ENCODE assay signal across 18 cellular contexts in genomic region chr10:119222966-119223386, GRCh38. TPM values are rescaled to one million over a fixed set of nuclear protein-coding genes. Genes with fewer than 3 reads are reported as not detected.
DNase-seq lines count a peak whose midpoint lies in the region; ATAC-seq, FAIRE-seq and TF ChIP-seq lines count a peak whose summit lies in the region.
"Had no signal": no experiment of that assay in that cellular context is flagged by ENCODE, and none has a peak within 500 bp of the region (broad histone marks: within the 10 kb centered on the region; RNA-seq: fewer than 3 reads in every experiment).

No MANE protein-coding gene starts in this region.

- in situ Hi-C loops in G401 (cut with HindIII; ENCODE audit: low sequenced_read_pairs) = loop anchor here (10.0 kb wide), 1 partner anchor 52 kb away; no protein-coding TSS in a partner anchor

- no peak for ATAC-seq in HG03439 (IDR thresholded peaks at IDR 0.05; ENCODE audit: unreplicated experiment)
- no peak for ATAC-seq in activated CD8-positive, alpha-beta T cell treated with anti-CD3 and anti-CD28 coated beads, Interleukin-2, amount 10 ng/mL, durations not matched to agents 7 days and 5 days

- H3K36me3 ChIP-seq in esophagus muscularis mucosa (no peaks in the 10 kb centered on the region), small intestine (ENCODE audit: control insufficient read depth in 2 of 2, insufficient read depth in 2 of 2, low read length in 2 of 2) (no peaks in the 10 kb centered on the region)
- H3K36me3 ChIP-seq: neutrophil had no signal

- 58% methylated on average over 9 of the region's 9 CpGs for WGBS in esophagus muscularis mucosa
- 10 to 51% (median 43%) methylated on average over 7 to 9 of the region's 9 CpGs for WGBS in small intestine, 3 donors

- TF ChIP-seq CTCF in esophagus muscularis mucosa (IDR thresholded peaks at IDR 0.05) (no peak), mesothelial cell of epicardium (IDR thresholded peaks at IDR 0.05; ENCODE audit: unreplicated experiment) (no peak)

- H3K9me3 Mint-ChIP-seq in mesothelial cell of epicardium = no peaks in the 10 kb centered on the region
- H3K9me3 Mint-ChIP-seq in activated CD8-positive, alpha-beta T cell treated with anti-CD3 and anti-CD28 coated beads, Interleukin-2, amount 10 ng/mL, durations not matched to agents 7 days and 5 days (ENCODE audit: insufficient read depth) = no peaks in the 10 kb centered on the region
- H3K9me3 Mint-ChIP-seq: activated naive CD8-positive, alpha-beta T cell treated with anti-CD3 and anti-CD28 coated beads, Interleukin-2, amount 10 ng/mL, durations not matched to agents 7 days and 5 days; CD4-positive, CD25-positive, alpha-beta regulatory T cell had no signal

- peaks cover 66 to 94% (median 86%) of the 10 kb centered on the region in 4 donors for H3K4me1 ChIP-seq in esophagus muscularis mucosa
- H3K4me1 ChIP-seq in small intestine (ENCODE audit: control insufficient read depth in 2 of 2, insufficient read depth in 1 of 2, low read depth in 1 of 2, low read length in 1 of 2) = peaks cover 6 to 23% of the 10 kb centered on the region in 2 donors

- FAIRE-seq in small intestine (lab: Jason Lieb, UNC) = no peak
- FAIRE-seq: A549 had no signal

- POLR2A ChIA-PET in activated CD8-positive, alpha-beta T cell treated with anti-CD3 and anti-CD28 coated beads, Interleukin-2, amount 10 ng/mL, durations not matched to agents 7 days and 5 days (lab: Charles Lee) = interaction anchor here (0.6 kb wide), 1 partner anchor 14 kb away, joined by 3 read pairs; no protein-coding TSS in a partner anchor

- intact Hi-C loops in esophagus muscularis mucosa (cut with DNase I) = no loop called here

- TF ChIP-seq EP300 in esophagus muscularis mucosa (IDR thresholded peaks at IDR 0.05) = no peak

- H3K4me3 ChIP-seq in esophagus muscularis mucosa = peak overlapping the region; percentile 4 to 11 (median 4)
- H3K4me3 ChIP-seq in small intestine (ENCODE audit: low read depth in 1 of 2, low read length in 2 of 2) = no peak overlapping the region
- H3K4me3 ChIP-seq: A549 had no signal

- H3K4me3 Mint-ChIP-seq in mesothelial cell of epicardium = no peak overlapping the region
- no peak overlapping the region for H3K4me3 Mint-ChIP-seq in activated CD8-positive, alpha-beta T cell treated with anti-CD3 and anti-CD28 coated beads, Interleukin-2, amount 10 ng/mL, durations not matched to agents 7 days and 5 days
- H3K4me3 Mint-ChIP-seq: activated naive CD8-positive, alpha-beta T cell treated with anti-CD3 and anti-CD28 coated beads, Interleukin-2, amount 10 ng/mL, durations not matched to agents 7 days and 5 days; CD4-positive, CD25-positive, alpha-beta regulatory T cell had no signal

- CTCF ChIA-PET in activated CD8-positive, alpha-beta T cell treated with anti-CD3 and anti-CD28 coated beads, Interleukin-2, amount 10 ng/mL, durations not matched to agents 7 days and 5 days (lab: Charles Lee) = interaction anchor here (1.2 kb wide), 1 partner anchor 14 kb away, joined by 7 read pairs; no protein-coding TSS in a partner anchor

- no peaks in the 10 kb centered on the region for H3K27me3 Mint-ChIP-seq in mesothelial cell of epicardium (ENCODE audit: low read depth)
- no peaks in the 10 kb centered on the region for H3K27me3 Mint-ChIP-seq in activated CD8-positive, alpha-beta T cell treated with anti-CD3 and anti-CD28 coated beads, Interleukin-2, amount 10 ng/mL, durations not matched to agents 7 days and 5 days (ENCODE audit: low read depth)
- H3K27me3 Mint-ChIP-seq: activated naive CD8-positive, alpha-beta T cell treated with anti-CD3 and anti-CD28 coated beads, Interleukin-2, amount 10 ng/mL, durations not matched to agents 7 days and 5 days; CD4-positive, CD25-positive, alpha-beta regulatory T cell had no signal

- H3K27ac ChIP-seq in esophagus muscularis mucosa (replicated peaks in 1 of 4) (peak overlapping the region; percentile 56 to 77 (median 76)), small intestine (ENCODE audit: low read depth in 1 of 2, low read length in 1 of 2) (peak overlapping the region; percentile 36 to 78)
- H3K27ac ChIP-seq: A549, HL-60, neutrophil had no signal

- peaks cover 33% of the 10 kb centered on the region for H3K4me1 Mint-ChIP-seq in mesothelial cell of epicardium
- H3K4me1 Mint-ChIP-seq in activated CD8-positive, alpha-beta T cell treated with anti-CD3 and anti-CD28 coated beads, Interleukin-2, amount 10 ng/mL, durations not matched to agents 7 days and 5 days (ENCODE audit: low read depth) = no peaks in the 10 kb centered on the region

- no peak for TF ChIP-seq POLR2A in esophagus muscularis mucosa (IDR thresholded peaks at IDR 0.05; ENCODE audit: low read depth)

- DNase-seq in G401 (ENCODE audit: low spot score) (peak; percentile 29), esophagus muscularis mucosa (ENCODE audit: extremely low spot score) (no peak), mesothelial cell of epicardium (ENCODE audit: low spot score in 2 of 2, unreplicated experiment in 2 of 2) (no peak), small intestine (peak; percentile 35), DMS114 treated with DMSO at 0.1 percent for 48 hours (lab: John Stamatoyannopoulos, UW; ENCODE audit: unreplicated experiment) (no peak), NCI-H187 treated with DMSO at 0.1 percent for 48 hours (lab: John Stamatoyannopoulos, UW) (no peak)
- DNase-seq in activated CD8-positive, alpha-beta T cell treated with anti-CD3 and anti-CD28 coated beads, Interleukin-2, amount 10 ng/mL, durations not matched to agents 7 days and 5 days = no peak
- DNase-seq: activated CD4-positive, CD25-positive, alpha-beta regulatory T cell; activated naive CD8-positive, alpha-beta T cell treated with anti-CD3 and anti-CD28 coated beads, Interleukin-2, amount 10 ng/mL, durations not matched to agents 7 days and 5 days; CD4-positive, CD25-positive, alpha-beta regulatory T cell; left cardiac atrium; NCI-H1417 treated with DMSO at 0.1 percent for 48 hours; NCI-H446; trophoblast cell had no signal

- H3K27me3 ChIP-seq in esophagus muscularis mucosa (no peaks in the 10 kb centered on the region), small intestine (ENCODE audit: control insufficient read depth in 2 of 2, insufficient read depth in 2 of 2, low read length in 2 of 2) (no peaks in the 10 kb centered on the region)

- H3K9me3 ChIP-seq in esophagus muscularis mucosa = no peaks in the 10 kb centered on the region
- no peaks in the 10 kb centered on the region for H3K9me3 ChIP-seq in small intestine (ENCODE audit: control insufficient read depth, low read depth)
- H3K9me3 ChIP-seq: A549, neutrophil had no signal

- no peaks in the 10 kb centered on the region for H3K36me3 Mint-ChIP-seq in mesothelial cell of epicardium
- no peaks in the 10 kb centered on the region for H3K36me3 Mint-ChIP-seq in activated CD8-positive, alpha-beta T cell treated with anti-CD3 and anti-CD28 coated beads, Interleukin-2, amount 10 ng/mL, durations not matched to agents 7 days and 5 days (ENCODE audit: low read depth)

- H3K27ac Mint-ChIP-seq in mesothelial cell of epicardium = peak overlapping the region; percentile 65
- H3K27ac Mint-ChIP-seq in activated CD8-positive, alpha-beta T cell treated with anti-CD3 and anti-CD28 coated beads, Interleukin-2, amount 10 ng/mL, durations not matched to agents 7 days and 5 days = no peak overlapping the region
- H3K27ac Mint-ChIP-seq: activated naive CD8-positive, alpha-beta T cell treated with anti-CD3 and anti-CD28 coated beads, Interleukin-2, amount 10 ng/mL, durations not matched to agents 7 days and 5 days had no signal

RNA-seq across cellular contexts. Expression of gene GRK5, which starts 15.6 kb away (rescaled TPM):
- 5.0 and 5.8 TPM in 2 replicates for total RNA-seq in G401 (2014; rRNA removed; shearing (Covaris generic))
- total RNA-seq in esophagus muscularis mucosa (10 to 100 TPM; 39.6 to 64.4 (median 50.7) TPM), mesothelial cell of epicardium (13.6 to 14.5 TPM (median 14.0 TPM) in 3 replicates)
- polyA plus RNA-seq in small intestine = 10 to 100 TPM; 24.4 to 50.5 (median 27.7) TPM
- 10 to 100 TPM; 16.9 to 17.6 TPM for total RNA-seq in activated CD8-positive, alpha-beta T cell treated with anti-CD3 and anti-CD28 coated beads, Interleukin-2, amount 10 ng/mL, durations not matched to agents 7 days and 5 days

RNA-seq across cellular contexts. Expression of gene PRDX3, which starts 44.4 kb away (rescaled TPM):
- 402 and 417 TPM in 2 replicates for total RNA-seq in G401 (2014; rRNA removed; shearing (Covaris generic))
- total RNA-seq in esophagus muscularis mucosa (100 to 1,000 TPM; 128 to 195 (median 171) TPM), mesothelial cell of epicardium (85.7 to 91.5 TPM (median 86.5 TPM) in 3 replicates)
- polyA plus RNA-seq in small intestine = 100 to 1,000 TPM; 134 to 222 (median 201) TPM
- total RNA-seq in activated CD8-positive, alpha-beta T cell treated with anti-CD3 and anti-CD28 coated beads, Interleukin-2, amount 10 ng/mL, durations not matched to agents 7 days and 5 days = 100 to 1,000 TPM; 135 to 136 TPM

RNA-seq across cellular contexts. Expression of gene SFXN4, which starts 57.5 kb away (rescaled TPM):
- total RNA-seq in G401 (2014; rRNA removed; shearing (Covaris generic)) = 33.3 and 49.4 TPM in 2 replicates
- 10 to 100 TPM; 14.1 to 39.9 (median 17.8) TPM for total RNA-seq in esophagus muscularis mucosa
- 33.3 to 37.2 TPM (median 36.6 TPM) in 3 replicates for total RNA-seq in mesothelial cell of epicardium
- 10 to 100 TPM; 54.3 to 63.7 (median 54.6) TPM for polyA plus RNA-seq in small intestine
- total RNA-seq in activated CD8-positive, alpha-beta T cell treated with anti-CD3 and anti-CD28 coated beads, Interleukin-2, amount 10 ng/mL, durations not matched to agents 7 days and 5 days = 10 to 100 TPM; 35.0 to 36.7 TPM

Comparison
In these comparisons a context has a peak if more than half of its experiments do, and no peak if none do; other contexts are left out.
1. DNase-seq: peak in G401 (single experiment) and small intestine (single experiment); none in esophagus muscularis mucosa (single experiment), mesothelial cell of epicardium (0 of 2), DMS114 treated with DMSO at 0.1 percent for 48 hours (single experiment), NCI-H187 treated with DMSO at 0.1 percent for 48 hours (single experiment) and activated CD8-positive, alpha-beta T cell treated with anti-CD3 and anti-CD28 coated beads, Interleukin-2, amount 10 ng/mL, durations not matched to agents 7 days and 5 days (single experiment).
2. H3K4me3 ChIP-seq: peak in esophagus muscularis mucosa (4 of 4); none in small intestine (0 of 2).